ENCODE assay signal across 29 cellular contexts in genomic region chr5:108876451-108876850, GRCh38.
"Had no signal": no experiment of that assay in that cellular context is flagged by ENCODE, and none has a peak within 500 bp of the region (broad histone marks: within the 10 kb centered on the region; RNA-seq: fewer than 3 reads in every experiment).

No MANE protein-coding gene starts in this region.

- H3K4me1 Mint-ChIP-seq: activated CD4-positive, alpha-beta T cell treated with anti-CD3 and anti-CD28 coated beads, Interleukin-2, amount 10 ng/mL, durations not matched to agents 24 days and 14 days; activated naive CD8-positive, alpha-beta T cell treated with anti-CD3 and anti-CD28 coated beads, Interleukin-2, amount 50 U/mL, for 24 hours had no signal

- H3K9me3 ChIP-seq: SJCRH30, SK-N-SH had no signal

- H3K4me3 ChIP-seq: SJCRH30 had no signal

- H3K9me3 Mint-ChIP-seq: activated CD4-positive, alpha-beta T cell treated with anti-CD3 and anti-CD28 coated beads, Interleukin-2, amount 10 ng/mL, durations not matched to agents 24 days and 14 days; activated CD8-positive, alpha-beta T cell treated with anti-CD3 and anti-CD28 coated beads for 36 hours; activated naive CD4-positive, alpha-beta T cell treated with anti-CD3 and anti-CD28 coated beads for 36 hours; activated T-helper 2 cell treated with anti-CD3 and anti-CD28 coated beads, Interferon-gamma antibody, Interleukin-2, Interleukin-4, amounts not matched to agents 10 μg/mL and 5 μg/mL and 100 μg/mL, durations not matched to agents 14 hours and 24 hours and 36 hours; T-helper 1 cell treated with Interleukin-12 subunit alpha and Interleukin-12 subunit beta and Interleukin-4 antibody, amounts not matched to agents 30 μg/mL and 1 μg/mL, for 36 hours; T-helper 2 cell treated with Interferon-gamma antibody and Interleukin-4, amounts not matched to agents 5 μg/mL and 100 μg/mL, for 36 hours had no signal

- H3K9ac ChIP-seq: SK-N-SH had no signal

- DNase-seq: activated CD4-positive, alpha-beta T cell treated with anti-CD3 and anti-CD28 coated beads, Interleukin-2, amount 10 ng/mL, durations not matched to agents 24 days and 14 days; activated CD4-positive, alpha-beta T cell treated with anti-CD3 and anti-CD28 coated beads, Interleukin-2, amount 50 U/mL, for 4 hours; activated CD8-positive, alpha-beta T cell treated with anti-CD3 and anti-CD28 coated beads for 36 hours; activated gamma-delta T cell; activated naive CD4-positive, alpha-beta T cell treated with anti-CD3 and anti-CD28 coated beads for 36 hours; activated naive CD8-positive, alpha-beta T cell treated with anti-CD3 and anti-CD28 coated beads, Interleukin-2, amount 50 U/mL, for 24 hours; activated T-cell treated with anti-CD3 and anti-CD28 coated beads, Interleukin-2, amount 50 U/mL, for 1 hour; amniotic stem cell; aorta; brain microvascular endothelial cell; Karpas-422; KBM-7; NCI-H1105; NCI-H1417 treated with DMSO at 0.1 percent for 48 hours; NCI-H187 treated with DMSO at 0.1 percent for 48 hours; NCI-H2081; NCI-H2171 treated with DMSO at 0.1 percent for 48 hours; NCI-H2227 treated with DMSO at 0.1 percent for 48 hours; NCI-H446 treated with DMSO at 0.1 percent for 48 hours; NCI-H524; NCI-H82; SHP77; SJCRH30; SK-N-SH had no signal

- H3K27me3 Mint-ChIP-seq: activated CD4-positive, alpha-beta T cell treated with anti-CD3 and anti-CD28 coated beads, Interleukin-2, amount 10 ng/mL, durations not matched to agents 24 days and 14 days; activated CD8-positive, alpha-beta T cell treated with anti-CD3 and anti-CD28 coated beads for 36 hours; activated naive CD8-positive, alpha-beta T cell treated with anti-CD3 and anti-CD28 coated beads, Interleukin-2, amount 50 U/mL, for 24 hours had no signal

- H3K36me3 ChIP-seq: brain microvascular endothelial cell, SJCRH30 had no signal

- H3K4me3 Mint-ChIP-seq: activated CD4-positive, alpha-beta T cell treated with anti-CD3 and anti-CD28 coated beads, Interleukin-2, amount 10 ng/mL, durations not matched to agents 24 days and 14 days; activated CD8-positive, alpha-beta T cell treated with anti-CD3 and anti-CD28 coated beads for 36 hours; activated naive CD4-positive, alpha-beta T cell treated with anti-CD3 and anti-CD28 coated beads for 36 hours; activated naive CD8-positive, alpha-beta T cell treated with anti-CD3 and anti-CD28 coated beads, Interleukin-2, amount 50 U/mL, for 24 hours; T-helper 1 cell treated with Interleukin-12 subunit alpha and Interleukin-12 subunit beta and Interleukin-4 antibody, amounts not matched to agents 30 μg/mL and 1 μg/mL, for 36 hours; T-helper 2 cell treated with Interferon-gamma antibody and Interleukin-4, amounts not matched to agents 5 μg/mL and 100 μg/mL, for 36 hours had no signal

- H3K27ac Mint-ChIP-seq: activated CD4-positive, alpha-beta T cell treated with anti-CD3 and anti-CD28 coated beads, Interleukin-2, amount 10 ng/mL, durations not matched to agents 24 days and 14 days; activated CD8-positive, alpha-beta T cell treated with anti-CD3 and anti-CD28 coated beads for 36 hours; activated naive CD4-positive, alpha-beta T cell treated with anti-CD3 and anti-CD28 coated beads for 36 hours; activated naive CD4-positive, alpha-beta T cell treated with anti-CD3 and anti-CD28 coated beads, Interleukin-2, amount 50 U/mL, for 72 hours; activated naive CD8-positive, alpha-beta T cell treated with anti-CD3 and anti-CD28 coated beads, Interleukin-2, amount 50 U/mL, for 24 hours; activated T-helper 2 cell treated with anti-CD3 and anti-CD28 coated beads, Interferon-gamma antibody, Interleukin-2, Interleukin-4, amounts not matched to agents 10 μg/mL and 5 μg/mL and 100 μg/mL, durations not matched to agents 14 hours and 24 hours and 36 hours; T-helper 1 cell treated with Interleukin-12 subunit alpha and Interleukin-12 subunit beta and Interleukin-4 antibody, amounts not matched to agents 30 μg/mL and 1 μg/mL, for 36 hours; T-helper 2 cell treated with Interferon-gamma antibody and Interleukin-4, amounts not matched to agents 5 μg/mL and 100 μg/mL, for 36 hours had no signal

- H3K36me3 Mint-ChIP-seq: activated naive CD4-positive, alpha-beta T cell treated with anti-CD3 and anti-CD28 coated beads, Interleukin-2, amount 50 U/mL, for 72 hours had no signal

- FAIRE-seq: TTC549 had no signal

- H3K27ac ChIP-seq: brain microvascular endothelial cell, SJCRH30 had no signal
